In genomic region chr2:70347831-70348230, GRCh38 we compare ENCODE assay signal across 23 cellular contexts.
"Had no signal": no experiment of that assay in that cellular context is flagged by ENCODE, and none has a peak within 500 bp of the region (broad histone marks: within the 10 kb centered on the region; RNA-seq: fewer than 3 reads in every experiment).

No MANE protein-coding gene starts in this region.

- H3K9me3 Mint-ChIP-seq: activated B cell treated with CpG ODN at 0.5 μM for 24 hours; activated CD8-positive, alpha-beta T cell treated with anti-CD3 and anti-CD28 coated beads for 36 hours; activated T-cell treated with anti-CD3 and anti-CD28 coated beads, Interleukin-2, amount 50 U/mL, for 4 hours; activated T-helper 17 cell treated with anti-CD3 and anti-CD28 coated beads, Interleukin-2, amount 50 U/mL, for 72 hours; endodermal cell had no signal

- DNase-seq: activated B cell treated with CpG ODN at 0.5 μM for 24 hours; activated CD4-positive, alpha-beta T cell treated with anti-CD3 and anti-CD28 coated beads for 48 hours; activated CD4-positive, alpha-beta T cell treated with anti-CD3 and anti-CD28 coated beads, Interleukin-2, amount 50 U/mL, for 1 hour; activated CD4-positive, alpha-beta T cell treated with anti-CD3 and anti-CD28 coated beads, Interleukin-2, amount 50 U/mL, for 48 hours; activated CD8-positive, alpha-beta memory T cell treated with anti-CD3 and anti-CD28 coated beads for 24 hours; activated CD8-positive, alpha-beta T cell treated with anti-CD3 and anti-CD28 coated beads for 36 hours; activated effector memory CD4-positive, alpha-beta T cell treated with Interleukin-2 at 50 U/mL for 16 hours; activated gamma-delta T cell treated with Interleukin-2 at 50 U/mL for 16 hours; activated naive CD4-positive, alpha-beta T cell treated with anti-CD3 and anti-CD28 coated beads, Interleukin-2, amount 50 U/mL, for 16 hours; activated naive CD4-positive, alpha-beta T cell treated with Interleukin-2 at 50 U/mL for 16 hours; activated T-cell treated with anti-CD3 and anti-CD28 coated beads, Interleukin-2, amount 50 U/mL, for 4 hours; amniotic stem cell; anterior cingulate cortex; dorsolateral prefrontal cortex; effector memory CD4-positive, alpha-beta T cell; endodermal cell; foreskin fibroblast; head of caudate nucleus; hippocampal formation; T1000; WERI-Rb-1 had no signal

- H3K36me3 Mint-ChIP-seq: activated naive CD8-positive, alpha-beta T cell had no signal

- H3K4me3 Mint-ChIP-seq: activated B cell treated with CpG ODN at 0.5 μM for 24 hours; activated CD8-positive, alpha-beta T cell treated with anti-CD3 and anti-CD28 coated beads for 36 hours; activated naive CD8-positive, alpha-beta T cell; activated T-cell treated with anti-CD3 and anti-CD28 coated beads, Interleukin-2, amount 50 U/mL, for 4 hours; activated T-helper 17 cell treated with anti-CD3 and anti-CD28 coated beads, Interleukin-2, amount 50 U/mL, for 72 hours; endodermal cell had no signal

- H3K27ac Mint-ChIP-seq: activated B cell treated with CpG ODN at 0.5 μM for 24 hours; activated CD8-positive, alpha-beta T cell treated with anti-CD3 and anti-CD28 coated beads for 36 hours; activated naive CD8-positive, alpha-beta T cell; activated T-helper 17 cell treated with anti-CD3 and anti-CD28 coated beads, Interleukin-2, amount 50 U/mL, for 72 hours; endodermal cell had no signal

- H3K4me1 Mint-ChIP-seq: activated B cell treated with CpG ODN at 0.5 μM for 24 hours; activated T-helper 17 cell treated with anti-CD3 and anti-CD28 coated beads, Interleukin-2, amount 50 U/mL, for 72 hours; endodermal cell had no signal
